In the genomic region with DNA sequence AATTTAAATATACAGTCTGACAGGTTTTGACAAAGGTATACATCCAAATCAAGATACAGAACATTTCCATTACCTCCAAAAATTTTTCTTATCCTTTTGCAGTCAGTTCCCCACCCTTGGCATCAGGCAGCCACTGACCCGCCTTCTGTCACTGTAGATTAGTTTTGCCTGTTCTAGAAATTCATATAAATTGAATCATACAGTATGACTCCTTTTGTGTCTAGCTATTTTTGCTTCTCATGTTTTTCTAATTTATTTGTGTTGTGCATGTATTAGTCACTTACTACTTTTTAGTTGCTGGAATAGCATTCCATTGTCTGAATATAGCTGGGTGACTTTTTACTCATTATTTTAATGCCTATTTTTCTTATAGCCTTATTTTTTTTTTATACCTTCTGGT, we compare ENCODE assay signal across 26 cellular contexts. TPM values are rescaled to one million over a fixed set of nuclear protein-coding genes. Genes with fewer than 3 reads are reported as not detected.
DNase-seq lines count a peak whose midpoint lies in the region; ATAC-seq, FAIRE-seq and TF ChIP-seq lines count a peak whose summit lies in the region.
"Had no signal": no experiment of that assay in that cellular context is flagged by ENCODE, and none has a peak within 500 bp of the region (broad histone marks: within the 10 kb centered on the region; RNA-seq: fewer than 3 reads in every experiment).

No MANE protein-coding gene starts in this region.

- POLR2A ChIA-PET in HepG2 (lab: Yijun Ruan, JAX) = no interaction called here

- no peak overlapping the region for H3K56ac ChIP-seq in mesendoderm (ENCODE audit: low read length)

- peaks cover 15 to 53% of the 10 kb centered on the region in 2 experiments for H3K36me3 ChIP-seq in HepG2 (replicated peaks in 1 of 2; ENCODE audit: control insufficient read depth in 1 of 2, insufficient read depth in 2 of 2, low read length in 2 of 2)
- peaks cover 0 to 51% (median 21%) of the 10 kb centered on the region in 4 donors for H3K36me3 ChIP-seq in right lobe of liver
- H3K36me3 ChIP-seq in SJSA1 = peaks cover 70% of the 10 kb centered on the region
- H3K36me3 ChIP-seq in skeletal muscle satellite cell (ENCODE audit: insufficient read depth, low read length) = peaks cover 51% of the 10 kb centered on the region
- H3K36me3 ChIP-seq in mesendoderm (ENCODE audit: control insufficient read depth, insufficient read depth, low read length) = peaks cover 9% of the 10 kb centered on the region

- no peaks in the 10 kb centered on the region for H3K9me3 ChIP-seq in HepG2 (ENCODE audit: low read length)
- H3K9me3 ChIP-seq in right lobe of liver = no peaks in the 10 kb centered on the region
- H3K9me3 ChIP-seq in SJSA1 (replicated peaks) = no peaks in the 10 kb centered on the region
- H3K9me3 ChIP-seq in skeletal muscle satellite cell (replicated peaks; ENCODE audit: low read length) = no peaks in the 10 kb centered on the region
- H3K9me3 ChIP-seq: body of pancreas, gastrocnemius medialis, psoas muscle had no signal

- no peak overlapping the region for H3K4ac ChIP-seq in mesendoderm (ENCODE audit: low read depth, low read length)

- H2AFZ ChIP-seq in HepG2 (ENCODE audit: low read length) = no peak overlapping the region

- no peaks in the 10 kb centered on the region for H3K79me1 ChIP-seq in mesendoderm (ENCODE audit: low read length)

- H3K79me2 ChIP-seq in HepG2 (ENCODE audit: insufficient read depth, low read length) (peaks cover 6% of the 10 kb centered on the region), mesendoderm (ENCODE audit: control insufficient read depth, insufficient read depth, low read length) (peaks cover 3% of the 10 kb centered on the region)

- no peak overlapping the region for H4K8ac ChIP-seq in mesendoderm (ENCODE audit: low read depth, low read length)

- H3K27me3 ChIP-seq in HepG2 (ENCODE audit: control insufficient read depth in 1 of 2, insufficient read depth in 2 of 2, low read length in 2 of 2) (no peaks in the 10 kb centered on the region; a peak in 1 of 5 replicates), right lobe of liver (no peaks in the 10 kb centered on the region), SJSA1 (replicated peaks) (no peaks in the 10 kb centered on the region), skeletal muscle satellite cell (ENCODE audit: control insufficient read depth, insufficient read depth, low read length) (no peaks in the 10 kb centered on the region), mesendoderm (ENCODE audit: insufficient read depth, low read length, poor library complexity) (no peaks in the 10 kb centered on the region)
- H3K27me3 ChIP-seq: body of pancreas, gastrocnemius medialis had no signal

- TF ChIP-seq CTCF in HepG2 (CRISPR knock-in tag; IDR thresholded peaks at IDR 0.05) (no peak), right lobe of liver (IDR thresholded peaks at IDR 0.05) (no peak)

- H3K23ac ChIP-seq in mesendoderm (ENCODE audit: low read length) = no peak overlapping the region

- no peak overlapping the region for H2BK15ac ChIP-seq in mesendoderm (replicated peaks; ENCODE audit: low read depth)

- H3K4me2 ChIP-seq in HepG2 (ENCODE audit: low read depth, low read length) = no peak overlapping the region
- peak overlapping the region; percentile 63 for H3K4me2 ChIP-seq in skeletal muscle satellite cell (ENCODE audit: low read length)
- no peak overlapping the region for H3K4me2 ChIP-seq in mesendoderm (ENCODE audit: low read length)
- H3K4me2 ChIP-seq: KMS-11 had no signal

- in situ Hi-C loops in HepG2 (cut with HindIII; ENCODE audit: extremely low pct_ligation_motif_present, low pct_unique_long_range_greater_than_20kb) = no loop called here

- TF ChIP-seq EP300 in HepG2 (IDR thresholded peaks at IDR 0.05; ENCODE audit: low read depth in 2 of 2, low read length in 2 of 2) (no peak), HepG2 (CRISPR knock-in tag; IDR thresholded peaks at IDR 0.05; ENCODE audit: borderline replicate concordance) (no peak)

- H2BK120ac ChIP-seq in mesendoderm (ENCODE audit: low read depth, low read length) = no peak overlapping the region

- H3K9ac ChIP-seq in HepG2 (ENCODE audit: insufficient read depth, low read depth, low read length) (no peak overlapping the region), skeletal muscle satellite cell (ENCODE audit: low read depth, low read length) (peak overlapping the region; percentile 52), mesendoderm (ENCODE audit: low read length) (no peak overlapping the region)
- H3K9ac ChIP-seq: KMS-11 had no signal

- H2BK5ac ChIP-seq in mesendoderm (ENCODE audit: low read length) = no peak overlapping the region

- CTCF ChIA-PET in HepG2 (lab: Yijun Ruan, JAX; ENCODE audit: low intra/inter-chr PET ratio, low total read pairs) = no interaction called here

- TF ChIP-seq RAD21 in HepG2 (CRISPR knock-in tag; IDR thresholded peaks at IDR 0.05) = no peak

- WGBS in HepG2 (ENCODE audit: low lambda C conversion rate) = 100% methylated on average over 1 of the region's 1 CpG
- 93% methylated on average over 1 of the region's 1 CpG for WGBS in right lobe of liver (ENCODE audit: insufficient coverage, low coverage, low lambda C conversion rate, missing lambda C conversion rate)
- no CpG with 5 or more reads among the region's 1 CpG for WGBS in mesendoderm (ENCODE audit: extremely low coverage, insufficient coverage, low lambda C conversion rate)

- no TSS peak for BruUV-seq in HepG2 (replicated peaks; lab: Mats Ljungman, UMichigan)

- no peak for FAIRE-seq in HepG2 (lab: Jason Lieb, UNC)
- FAIRE-seq: endometrium, kidney, small intestine had no signal

- H3K27ac ChIP-seq in HepG2 (ENCODE audit: extremely low read length, insufficient read depth, low read length) = no peak overlapping the region
- H3K27ac ChIP-seq in right lobe of liver = no peak overlapping the region
- 0 out of 2 replicates have a peak overlapping the region, but pooled peaks have one; percentile 12 for H3K27ac ChIP-seq in SJSA1
- no peak overlapping the region for H3K27ac ChIP-seq in mesendoderm (ENCODE audit: low read depth, low read length)
- H3K27ac ChIP-seq: body of pancreas, coronary artery, gastrocnemius medialis, KMS-11, psoas muscle had no signal

- H4K5ac ChIP-seq in mesendoderm (ENCODE audit: low read length) = no peak overlapping the region

- DNase-seq in HepG2 (ENCODE audit: low spot score) = no peak
- no peak for DNase-seq in right lobe of liver
- DNase-seq in SJSA1 (ENCODE audit: low read depth in 1 of 2, low spot score in 2 of 2) = peak in 1 of 2 experiments; percentile 26
- peak; percentile 59 for DNase-seq in fibroblast of gingiva (ENCODE audit: low read depth)
- DNase-seq in mesendoderm = no peak
- no peak for DNase-seq in activated gamma-delta T cell (lab: John Stamatoyannopoulos, UW)
- DNase-seq: activated CD4-positive, alpha-beta T cell treated with anti-CD3 and anti-CD28 coated beads for 36 hours; body of pancreas; gastrocnemius medialis; H9; kidney; NCI-H1092; NCI-H2029 treated with DMSO at 0.1 percent for 48 hours; NCI-H345; NCI-H774; psoas muscle; SHP77; small intestine; stimulated activated CD4-positive, alpha-beta T cell treated with anti-CD3 and anti-CD28 coated beads, Interleukin-2, amount 100 ng/mL, for 24 hours had no signal

- no peak overlapping the region for H2AK5ac ChIP-seq in mesendoderm (ENCODE audit: low read length)

- H3K4me1 ChIP-seq in HepG2 (ENCODE audit: insufficient read depth, low read length) = peaks cover 21% of the 10 kb centered on the region
- peaks cover 0 to 8% (median 0%) of the 10 kb centered on the region in 4 donors for H3K4me1 ChIP-seq in right lobe of liver
- peaks cover 40% of the 10 kb centered on the region for H3K4me1 ChIP-seq in SJSA1 (replicated peaks)
- H3K4me1 ChIP-seq in skeletal muscle satellite cell (ENCODE audit: control insufficient read depth, insufficient read depth, low read length) = peaks cover 56% of the 10 kb centered on the region
- no peaks in the 10 kb centered on the region for H3K4me1 ChIP-seq in mesendoderm (ENCODE audit: control insufficient read depth, low read depth, low read length)
- H3K4me1 ChIP-seq: psoas muscle had no signal

- no peaks in the 10 kb centered on the region for H4K20me1 ChIP-seq in HepG2 (ENCODE audit: insufficient read depth, low read length)

- H3K18ac ChIP-seq in mesendoderm (ENCODE audit: low read length) = no peak overlapping the region

- intact Hi-C loops in HepG2 (cut with micrococcal nuclease; ENCODE audit: unreplicated experiment) (no loop called here), right lobe of liver (cut with DNase I) (no loop called here)

- ATAC-seq in HepG2 (no peak), right lobe of liver (no peak), HG03432 (IDR thresholded peaks at IDR 0.05; ENCODE audit: unreplicated experiment) (no peak)
- ATAC-seq: activated CD4-positive, alpha-beta T cell treated with anti-CD3 and anti-CD28 coated beads for 36 hours; body of pancreas; gastrocnemius medialis; psoas muscle; stimulated activated effector memory CD8-positive, alpha-beta T cell treated with anti-CD3 and anti-CD28 coated beads, Interleukin-12 subunit alpha, Interleukin-12 subunit beta, amount 100 ng/mL, for 72 hours had no signal

- TF ChIP-seq POLR2A in HepG2 (IDR thresholded peaks at IDR 0.05; ENCODE audit: insufficient read depth in 1 of 2, low read depth in 2 of 2, low read length in 2 of 2) = no peak
- TF ChIP-seq POLR2A in right lobe of liver (IDR thresholded peaks at IDR 0.05) = no peak

- H3K4me3 ChIP-seq in HepG2 (replicated peaks in 1 of 3; ENCODE audit: insufficient read depth in 1 of 3, low read depth in 2 of 3, low read length in 3 of 3) = no peak overlapping the region
- H3K4me3 ChIP-seq in right lobe of liver = no peak overlapping the region
- no peak overlapping the region for H3K4me3 ChIP-seq in SJSA1
- H3K4me3 ChIP-seq in skeletal muscle satellite cell (ENCODE audit: low read length) = no peak overlapping the region
- H3K4me3 ChIP-seq in mesendoderm (ENCODE audit: low read length) = no peak overlapping the region
- H3K4me3 ChIP-seq: body of pancreas, coronary artery, gastrocnemius medialis, psoas muscle had no signal

RNA-seq across cellular contexts. Expression of gene UTP25, which starts 3.8 kb away (rescaled TPM):
- total RNA-seq in HepG2 (2016; rRNA removed; fragmentation: Illumina TruSeq; extraction: Trizol) = 5.7 and 6.6 TPM in 2 replicates
- 0.53 and 0.81 TPM in 2 replicates for total RNA-seq in HepG2 (2016; cell fraction: cytosol; rRNA removed; fragmentation: Illumina TruSeq; extraction: Trizol; ENCODE audit: low read depth)
- total RNA-seq in HepG2 (2016; cell fraction: insoluble cytoplasmic fraction; rRNA removed; fragmentation: Illumina TruSeq; extraction: Trizol) = 5.6 and 6.7 TPM in 2 replicates
- total RNA-seq in HepG2 (2016; cell fraction: membrane; rRNA removed; fragmentation: Illumina TruSeq; extraction: Trizol) = 1.3 and 1.5 TPM in 2 replicates
- 8.4 and 8.5 TPM in 2 replicates for total RNA-seq in HepG2 (2016; cell fraction: nucleus; rRNA removed; fragmentation: Illumina TruSeq; extraction: Trizol)
- polyA plus RNA-seq in HepG2 (2011; rRNA removed) = 4.4 and 4.8 TPM in 2 replicates
- 2.2 and 3.6 TPM in 2 replicates for polyA plus RNA-seq in HepG2 (2011; cell fraction: cytosol; rRNA removed)
- 4.4 and 4.6 TPM in 2 replicates for polyA plus RNA-seq in HepG2 (2011; cell fraction: nucleus; rRNA removed)
- polyA plus RNA-seq in HepG2 (2012) = 3.8 and 4.2 TPM in 2 replicates
- 0.15 and 0.20 TPM in 2 replicates for polyA plus RNA-seq in HepG2 (2016; cell fraction: cytosol; fragmentation: Illumina TruSeq; extraction: Trizol; ENCODE audit: low read depth)
- 5.4 and 5.9 TPM in 2 replicates for polyA plus RNA-seq in HepG2 (2016; cell fraction: insoluble cytoplasmic fraction; fragmentation: Illumina TruSeq; extraction: Trizol; ENCODE audit: low read depth)
- polyA plus RNA-seq in HepG2 (2016; cell fraction: membrane; fragmentation: Illumina TruSeq; extraction: Trizol; ENCODE audit: low read depth) = 0.49 and 0.59 TPM in 2 replicates
- 4.6 and 5.1 TPM in 2 replicates for polyA plus RNA-seq in HepG2 (2016; cell fraction: nucleus; fragmentation: Illumina TruSeq; extraction: Trizol; ENCODE audit: insufficient read depth, low read depth)
- 7.4 and 25.4 TPM in 2 replicates for polyA minus RNA-seq in HepG2 (2011; rRNA and poly(A)+ RNA removed; ENCODE audit: low replicate concordance)
- 2.7 and 4.1 TPM in 2 replicates for polyA minus RNA-seq in HepG2 (2011; cell fraction: cytosol; rRNA and poly(A)+ RNA removed)
- 24.7 and 28.3 TPM in 2 replicates for polyA minus RNA-seq in HepG2 (2011; cell fraction: nucleus; rRNA and poly(A)+ RNA removed)
- 1 to 10 TPM; 4.6 to 10.0 (median 6.4) TPM for total RNA-seq in right lobe of liver
- total RNA-seq in SJSA1 (2014; rRNA removed; shearing (Covaris generic)) = 3.7 and 6.9 TPM in 2 replicates
- 8.5 and 9.1 TPM in 2 replicates for total RNA-seq in skeletal muscle satellite cell (2012; rRNA removed)
- 7.3 TPM for polyA plus RNA-seq in mesendoderm (2013, experiment 1 of 2)
- polyA plus RNA-seq in mesendoderm (2013, experiment 2 of 2) = 7.1 TPM

RNA-seq across cellular contexts. Expression of gene IRF6, which starts 25.7 kb away (rescaled TPM):
- total RNA-seq in HepG2 (2016; rRNA removed; fragmentation: Illumina TruSeq; extraction: Trizol) = 0.02 TPM in 1 of 2 replicates, not detected in the other
- total RNA-seq in HepG2 (2016; cell fraction: cytosol; rRNA removed; fragmentation: Illumina TruSeq; extraction: Trizol; ENCODE audit: low read depth) = not detected in 2 replicates
- total RNA-seq in HepG2 (2016; cell fraction: insoluble cytoplasmic fraction; rRNA removed; fragmentation: Illumina TruSeq; extraction: Trizol) = not detected in 2 replicates
- total RNA-seq in HepG2 (2016; cell fraction: membrane; rRNA removed; fragmentation: Illumina TruSeq; extraction: Trizol) = not detected in 2 replicates
- total RNA-seq in HepG2 (2016; cell fraction: nucleus; rRNA removed; fragmentation: Illumina TruSeq; extraction: Trizol) = not detected in 2 replicates
- 0.05 TPM in 1 of 2 replicates, not detected in the other for polyA plus RNA-seq in HepG2 (2011; rRNA removed)
- polyA plus RNA-seq in HepG2 (2011; cell fraction: cytosol; rRNA removed) = 0.01 and 0.05 TPM in 2 replicates
- polyA plus RNA-seq in HepG2 (2011; cell fraction: nucleus; rRNA removed) = not detected in 2 replicates
- not detected in 2 replicates for polyA plus RNA-seq in HepG2 (2012)
- not detected in 2 replicates for polyA plus RNA-seq in HepG2 (2016; cell fraction: cytosol; fragmentation: Illumina TruSeq; extraction: Trizol; ENCODE audit: low read depth)
- not detected in 2 replicates for polyA plus RNA-seq in HepG2 (2016; cell fraction: insoluble cytoplasmic fraction; fragmentation: Illumina TruSeq; extraction: Trizol; ENCODE audit: low read depth)
- not detected in 2 replicates for polyA plus RNA-seq in HepG2 (2016; cell fraction: membrane; fragmentation: Illumina TruSeq; extraction: Trizol; ENCODE audit: low read depth)
- polyA plus RNA-seq in HepG2 (2016; cell fraction: nucleus; fragmentation: Illumina TruSeq; extraction: Trizol; ENCODE audit: insufficient read depth, low read depth) = not detected in 2 replicates
- polyA minus RNA-seq in HepG2 (2011; rRNA and poly(A)+ RNA removed; ENCODE audit: low replicate concordance) = 0.70 TPM in 1 of 2 replicates, not detected in the other
- not detected in 2 replicates for polyA minus RNA-seq in HepG2 (2011; cell fraction: cytosol; rRNA and poly(A)+ RNA removed)
- not detected in 2 replicates for polyA minus RNA-seq in HepG2 (2011; cell fraction: nucleus; rRNA and poly(A)+ RNA removed)
- 10 to 100 TPM; 24.9 to 33.9 (median 28.9) TPM for total RNA-seq in right lobe of liver
- not detected in 2 replicates for total RNA-seq in SJSA1 (2014; rRNA removed; shearing (Covaris generic))
- total RNA-seq in skeletal muscle satellite cell (2012; rRNA removed) = 0.25 TPM in 1 of 2 replicates, not detected in the other
- 3.9 TPM for polyA plus RNA-seq in mesendoderm (2013, experiment 1 of 2)
- 4.4 TPM for polyA plus RNA-seq in mesendoderm (2013, experiment 2 of 2)
- total RNA-seq: OCI-LY7 had no signal

RNA-seq across cellular contexts. Expression of gene C1orf74, which starts 47.3 kb away (rescaled TPM):
- 0.71 and 0.98 TPM in 2 replicates for total RNA-seq in HepG2 (2016; rRNA removed; fragmentation: Illumina TruSeq; extraction: Trizol)
- 0.26 and 0.30 TPM in 2 replicates for total RNA-seq in HepG2 (2016; cell fraction: cytosol; rRNA removed; fragmentation: Illumina TruSeq; extraction: Trizol; ENCODE audit: low read depth)
- 1.0 and 1.1 TPM in 2 replicates for total RNA-seq in HepG2 (2016; cell fraction: insoluble cytoplasmic fraction; rRNA removed; fragmentation: Illumina TruSeq; extraction: Trizol)
- total RNA-seq in HepG2 (2016; cell fraction: membrane; rRNA removed; fragmentation: Illumina TruSeq; extraction: Trizol) = 0.38 and 0.71 TPM in 2 replicates
- 0.72 and 0.81 TPM in 2 replicates for total RNA-seq in HepG2 (2016; cell fraction: nucleus; rRNA removed; fragmentation: Illumina TruSeq; extraction: Trizol)
- polyA plus RNA-seq in HepG2 (2011; rRNA removed) = 0.33 and 0.40 TPM in 2 replicates
- polyA plus RNA-seq in HepG2 (2011; cell fraction: cytosol; rRNA removed) = 0.27 and 0.40 TPM in 2 replicates
- polyA plus RNA-seq in HepG2 (2011; cell fraction: nucleus; rRNA removed) = 0.27 and 0.28 TPM in 2 replicates
- polyA plus RNA-seq in HepG2 (2012) = 0.37 and 0.51 TPM in 2 replicates
- polyA plus RNA-seq in HepG2 (2016; cell fraction: cytosol; fragmentation: Illumina TruSeq; extraction: Trizol; ENCODE audit: low read depth) = 0.05 and 0.06 TPM in 2 replicates
- polyA plus RNA-seq in HepG2 (2016; cell fraction: insoluble cytoplasmic fraction; fragmentation: Illumina TruSeq; extraction: Trizol; ENCODE audit: low read depth) = 0.51 and 0.69 TPM in 2 replicates
- 0.10 and 0.13 TPM in 2 replicates for polyA plus RNA-seq in HepG2 (2016; cell fraction: membrane; fragmentation: Illumina TruSeq; extraction: Trizol; ENCODE audit: low read depth)
- polyA plus RNA-seq in HepG2 (2016; cell fraction: nucleus; fragmentation: Illumina TruSeq; extraction: Trizol; ENCODE audit: insufficient read depth, low read depth) = 0.37 and 0.45 TPM in 2 replicates
- 0.56 and 3.8 TPM in 2 replicates for polyA minus RNA-seq in HepG2 (2011; rRNA and poly(A)+ RNA removed; ENCODE audit: low replicate concordance)
- 0.40 and 0.62 TPM in 2 replicates for polyA minus RNA-seq in HepG2 (2011; cell fraction: cytosol; rRNA and poly(A)+ RNA removed)
- 1.4 and 1.6 TPM in 2 replicates for polyA minus RNA-seq in HepG2 (2011; cell fraction: nucleus; rRNA and poly(A)+ RNA removed)
- 1 to 10 TPM in 3 of 6 experiments, under 1 TPM in 3; 0.81 to 1.6 (median 1.0) TPM for total RNA-seq in right lobe of liver
- total RNA-seq in SJSA1 (2014; rRNA removed; shearing (Covaris generic)) = 3.5 and 4.1 TPM in 2 replicates
- 2.8 TPM in 2 replicates for total RNA-seq in skeletal muscle satellite cell (2012; rRNA removed)
- 1.8 TPM for polyA plus RNA-seq in mesendoderm (2013, experiment 1 of 2)
- 1.7 TPM for polyA plus RNA-seq in mesendoderm (2013, experiment 2 of 2)

Comparison
In these comparisons a context has a peak if more than half of its experiments do, and no peak if none do; other contexts are left out.
1. RNA of gene IRF6, which starts 25.7 kb away (total RNA-seq): 24.9 to 33.9 TPM in right lobe of liver; 0.02 TPM in HepG2 and not detected in SJSA1; every median in the first group is over 10 times any median in the second.